Comparison of ENCODE assay signal across 12 cellular contexts in the genomic region with DNA sequence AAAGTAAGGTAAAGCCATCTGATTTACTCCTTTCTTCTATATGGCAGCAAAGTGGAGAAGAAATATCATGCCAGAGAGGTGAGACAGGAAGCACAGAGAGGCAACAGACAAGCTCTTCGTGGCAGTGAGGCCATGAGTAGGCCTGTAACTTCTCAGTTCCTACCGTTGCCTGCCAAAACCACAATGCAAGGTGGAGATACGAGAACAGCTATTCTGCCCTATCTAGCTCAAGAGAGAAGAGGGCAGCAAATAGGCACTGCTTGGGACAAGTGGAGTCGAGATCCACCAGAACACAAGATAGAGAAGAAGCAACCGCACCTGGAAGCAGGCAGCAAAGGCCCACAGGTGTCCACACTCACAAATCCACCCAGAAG. TPM values are rescaled to one million over a fixed set of nuclear protein-coding genes. Genes with fewer than 3 reads are reported as not detected.
DNase-seq lines count a peak whose midpoint lies in the region; ATAC-seq and TF ChIP-seq lines count a peak whose summit lies in the region.
"Had no signal": no experiment of that assay in that cellular context is flagged by ENCODE, and none has a peak within 500 bp of the region (broad histone marks: within the 10 kb centered on the region; RNA-seq: fewer than 3 reads in every experiment).

No MANE protein-coding gene starts in this region.

- intact Hi-C loops in activated B cell treated with CpG ODN at 0.5 μM for 24 hours (cut with micrococcal nuclease), result no loop called here
- intact Hi-C loops in naive thymus-derived CD4-positive, alpha-beta T cell (cut with micrococcal nuclease), result no loop called here

- no peaks in the 10 kb centered on the region for H3K9me3 ChIP-seq in naive thymus-derived CD4-positive, alpha-beta T cell (ENCODE audit: control insufficient read depth in 2 of 3, low read length in 3 of 3)
- H3K9me3 ChIP-seq: A549 had no signal

- DNase-seq in NCI-H2107 treated with DMSO at 0.1 percent for 48 hours (lab: John Stamatoyannopoulos, UW; ENCODE audit: unreplicated experiment) (peak; percentile 30), NCI-H2107 (lab: John Stamatoyannopoulos, UW) (no peak), activated B cell treated with CpG ODN at 0.5 μM for 24 hours (no peak), HCEC 1CT (no peak)
- DNase-seq in naive thymus-derived CD4-positive, alpha-beta T cell, result peak in 6 of 9 donors; percentile 10 to 52 (median 36)
- DNase-seq: cortex of kidney, NCI-H748 treated with DMSO at 0.1 percent for 48 hours, retina had no signal

- H3K4me3 Mint-ChIP-seq in activated B cell treated with CpG ODN at 0.5 μM for 24 hours, result no peak overlapping the region
- H3K4me3 Mint-ChIP-seq in naive thymus-derived CD4-positive, alpha-beta T cell, result peak overlapping the region in 8 of 10 donors; percentile 35 to 73 (median 42)

- POLR2A ChIA-PET in activated B cell treated with CpG ODN at 0.5 μM for 24 hours (lab: Charles Lee), result no interaction called here
- POLR2A ChIA-PET in naive thymus-derived CD4-positive, alpha-beta T cell (lab: Charles Lee), result interaction anchor here (0.8 to 1.7 kb wide), 5 partner anchors 11 to 64 kb away, joined by 3 to 8 read pairs (median 3); a partner anchor contains a TSS

- peaks cover 4 to 23% of the 10 kb centered on the region in 2 donors for H3K4me1 ChIP-seq in naive thymus-derived CD4-positive, alpha-beta T cell (ENCODE audit: control insufficient read depth in 2 of 2, insufficient read depth in 2 of 2, low read length in 2 of 2)

- peak overlapping the region; percentile 60 for H3K27ac Mint-ChIP-seq in activated B cell treated with CpG ODN at 0.5 μM for 24 hours
- H3K27ac Mint-ChIP-seq in naive thymus-derived CD4-positive, alpha-beta T cell, result peak overlapping the region; percentile 85 to 95 (median 90)

- H3K9me3 Mint-ChIP-seq in activated B cell treated with CpG ODN at 0.5 μM for 24 hours, result no peaks in the 10 kb centered on the region
- no peaks in the 10 kb centered on the region for H3K9me3 Mint-ChIP-seq in naive thymus-derived CD4-positive, alpha-beta T cell

- ATAC-seq in GM21825 (IDR thresholded peaks at IDR 0.05; ENCODE audit: unreplicated experiment) (peak; percentile 68), activated B cell treated with CpG ODN at 0.5 μM for 24 hours (ENCODE audit: low read depth) (no peak), HG03139 (IDR thresholded peaks at IDR 0.05; ENCODE audit: unreplicated experiment) (no peak), HG02885 (IDR thresholded peaks at IDR 0.05; ENCODE audit: poor library complexity, unreplicated experiment) (no peak)
- peak; percentile 69 for ATAC-seq in naive thymus-derived CD4-positive, alpha-beta T cell
- ATAC-seq: A549 had no signal

- no peaks in the 10 kb centered on the region for H3K27me3 Mint-ChIP-seq in activated B cell treated with CpG ODN at 0.5 μM for 24 hours
- no peaks in the 10 kb centered on the region for H3K27me3 Mint-ChIP-seq in naive thymus-derived CD4-positive, alpha-beta T cell

- H3K36me3 Mint-ChIP-seq in activated B cell treated with CpG ODN at 0.5 μM for 24 hours (ENCODE audit: low read depth), result peaks cover 15% of the 10 kb centered on the region
- peaks cover 0 to 17% (median 4%) of the 10 kb centered on the region in 5 donors for H3K36me3 Mint-ChIP-seq in naive thymus-derived CD4-positive, alpha-beta T cell

- H3K4me3 ChIP-seq in naive thymus-derived CD4-positive, alpha-beta T cell (ENCODE audit: low read length), result no peak overlapping the region
- H3K4me3 ChIP-seq: A549 had no signal

- H3K36me3 ChIP-seq in naive thymus-derived CD4-positive, alpha-beta T cell (ENCODE audit: control insufficient read depth in 2 of 3, insufficient read depth in 3 of 3, low read length in 3 of 3), result no peaks in the 10 kb centered on the region

- peaks cover 27% of the 10 kb centered on the region for H3K4me1 Mint-ChIP-seq in activated B cell treated with CpG ODN at 0.5 μM for 24 hours
- peaks cover 28 to 49% (median 40%) of the 10 kb centered on the region in 7 donors for H3K4me1 Mint-ChIP-seq in naive thymus-derived CD4-positive, alpha-beta T cell

- CTCF ChIA-PET in activated B cell treated with CpG ODN at 0.5 μM for 24 hours (lab: Charles Lee), result no interaction called here
- CTCF ChIA-PET in naive thymus-derived CD4-positive, alpha-beta T cell (lab: Charles Lee), result interaction anchor here (1.5 to 1.6 kb wide), 2 partner anchors 12 to 21 kb away, joined by 5 read pairs; no protein-coding TSS in a partner anchor

- peak overlapping the region; percentile 66 for H3K27ac ChIP-seq in naive thymus-derived CD4-positive, alpha-beta T cell (ENCODE audit: low read depth, low read length)
- H3K27ac ChIP-seq: A549 had no signal

- no peak for TF ChIP-seq CTCF in activated B cell treated with CpG ODN at 0.5 μM for 24 hours (IDR thresholded peaks at IDR 0.05)

- H3K27me3 ChIP-seq in naive thymus-derived CD4-positive, alpha-beta T cell (ENCODE audit: control insufficient read depth in 2 of 2, insufficient read depth in 2 of 2, low read length in 2 of 2), result no peaks in the 10 kb centered on the region

RNA-seq across cellular contexts. Expression of a gene that starts 24.8 kb away (rescaled TPM):
- total RNA-seq in activated B cell treated with CpG ODN at 0.5 μM for 24 hours, result 25.2 and 30.6 TPM in 2 replicates
- total RNA-seq in naive thymus-derived CD4-positive, alpha-beta T cell, result 10 to 100 TPM; 22.3 to 26.6 (median 24.7) TPM
- polyA plus RNA-seq in naive thymus-derived CD4-positive, alpha-beta T cell, result 10 to 100 TPM in 1 of 2 donors, 1 to 10 TPM in 1; 9.3 to 13.5 TPM

RNA-seq across cellular contexts. Expression of a gene that starts 25.2 kb away (rescaled TPM):
- 1.2 and 1.9 TPM in 2 replicates for total RNA-seq in activated B cell treated with CpG ODN at 0.5 μM for 24 hours
- total RNA-seq in naive thymus-derived CD4-positive, alpha-beta T cell, result 1 to 10 TPM in 1 of 5 experiments, under 1 TPM in 4; 0.24 to 1.1 (median 0.54) TPM
- polyA plus RNA-seq in naive thymus-derived CD4-positive, alpha-beta T cell, result not detected

Comparison
In these comparisons a context has a peak if more than half of its experiments do, and no peak if none do; other contexts are left out.
1. DNase-seq: peak in NCI-H2107 treated with DMSO at 0.1 percent for 48 hours (single experiment) and naive thymus-derived CD4-positive, alpha-beta T cell (6 of 9); none in NCI-H2107 (single experiment), activated B cell treated with CpG ODN at 0.5 μM for 24 hours (single experiment) and HCEC 1CT (single experiment).
2. ATAC-seq: peak in GM21825 (single experiment) and naive thymus-derived CD4-positive, alpha-beta T cell (single experiment); none in activated B cell treated with CpG ODN at 0.5 μM for 24 hours (single experiment), HG03139 (single experiment) and HG02885 (single experiment).